ENCODE assay signal across 1 cellular context in genomic region chr6:56525976-56526375, GRCh38.
TF ChIP-seq lines count a peak whose summit lies in the region.

No MANE protein-coding gene starts in this region.

TF ChIP-seq in SK-N-SH, 30 proteins besides CTCF, POLR2A, EP300 and RAD21 (continued from another document):
- no peak for TF ChIP-seq MAX (IDR thresholded peaks at IDR 0.05; ENCODE audit: low read depth)
- no peak for TF ChIP-seq SIN3A (IDR thresholded peaks at IDR 0.05; ENCODE audit: borderline replicate concordance, low read depth, low read length)
- TF ChIP-seq SMC3 (IDR thresholded peaks at IDR 0.05; ENCODE audit: low read depth, low read length), result no peak
